Comparison of ENCODE assay signal across 8 cellular contexts in genomic region chr15:55267401-55268053, GRCh38. TPM values are rescaled to one million over a fixed set of nuclear protein-coding genes. Genes with fewer than 3 reads are reported as not detected.
A peak's percentile ranks its signal among the peaks of the same experiment; 100 is the strongest.
DNase-seq lines count a peak whose midpoint lies in the region; ATAC-seq and TF ChIP-seq lines count a peak whose summit lies in the region.

No MANE protein-coding gene starts in this region.

- no peaks in the 10 kb centered on the region for H3K9me3 ChIP-seq in neural progenitor cell (ENCODE audit: low read depth)

- H3K36me3 Mint-ChIP-seq in effector memory CD8-positive, alpha-beta T cell (ENCODE audit: insufficient read depth): peaks cover 22% of the 10 kb centered on the region
- H3K36me3 Mint-ChIP-seq in neural progenitor cell: no peaks in the 10 kb centered on the region

- no peaks in the 10 kb centered on the region for H3K4me1 ChIP-seq in neural progenitor cell

- peaks cover 69 to 91% of the 10 kb centered on the region in 2 donors for H3K4me1 Mint-ChIP-seq in effector memory CD8-positive, alpha-beta T cell (ENCODE audit: low read depth in 2 of 2)
- peaks cover 8% of the 10 kb centered on the region for H3K4me1 Mint-ChIP-seq in neural progenitor cell

- peak overlapping the region; percentile 93 for H3K27ac Mint-ChIP-seq in effector memory CD8-positive, alpha-beta T cell
- H3K27ac Mint-ChIP-seq in neural progenitor cell: no peak overlapping the region

- ATAC-seq in HG03460 (IDR thresholded peaks at IDR 0.05; ENCODE audit: unreplicated experiment): peak; percentile 97
- peak; percentile 86 to 91 for ATAC-seq in activated CD4-positive, CD25-positive, alpha-beta regulatory T cell treated with anti-CD3 and anti-CD28 coated beads, Interleukin-2, amount 50 U/mL, for 24 hours
- peak; percentile 88 for ATAC-seq in effector memory CD8-positive, alpha-beta T cell (replicated peaks)

- H4K20me1 ChIP-seq in neural progenitor cell (ENCODE audit: low read depth): no peaks in the 10 kb centered on the region

- no peaks in the 10 kb centered on the region for H3F3A ChIP-seq in neural progenitor cell (ENCODE audit: low read depth)

- H3K4me3 ChIP-seq in neural progenitor cell: no peak overlapping the region
- no peak overlapping the region for H3K4me3 ChIP-seq in H7 (ENCODE audit: insufficient read depth, low read depth, low read length)

- DNase-seq in NK-92 treated with Interleukin-12 subunit alpha and Interleukin-12 subunit beta, amount 100 ng/mL, for 24 hours (lab: John Stamatoyannopoulos, UW): peak; percentile 76
- DNase-seq in NK-92 (lab: John Stamatoyannopoulos, UW; ENCODE audit: unreplicated experiment): no peak
- DNase-seq in effector memory CD8-positive, alpha-beta T cell: peak; percentile 73 to 76 (median 73)
- peak; percentile 38 for DNase-seq in stimulated activated CD4-positive, alpha-beta T cell treated with anti-CD3 and anti-CD28 coated beads, Interleukin-12 subunit alpha, Interleukin-12 subunit beta, amount 100 ng/mL, for 4 hours
- no peak for DNase-seq in neural progenitor cell (ENCODE audit: low spot score)
- no peak for DNase-seq in H7

- no peak overlapping the region for H2AFZ ChIP-seq in neural progenitor cell (replicated peaks)

- H3K9ac ChIP-seq in neural progenitor cell: no peak overlapping the region

- no peak for TF ChIP-seq CTCF in neural progenitor cell (IDR thresholded peaks at IDR 0.05)

- peak overlapping the region; percentile 59 to 66 for H3K4me3 Mint-ChIP-seq in effector memory CD8-positive, alpha-beta T cell
- H3K4me3 Mint-ChIP-seq in neural progenitor cell: no peak overlapping the region

- no peaks in the 10 kb centered on the region for H3K9me3 Mint-ChIP-seq in effector memory CD8-positive, alpha-beta T cell
- H3K9me3 Mint-ChIP-seq in neural progenitor cell: no peaks in the 10 kb centered on the region

- no peak overlapping the region for H3K4me2 ChIP-seq in neural progenitor cell

- no peaks in the 10 kb centered on the region for H3K27me3 Mint-ChIP-seq in effector memory CD8-positive, alpha-beta T cell
- H3K27me3 Mint-ChIP-seq in neural progenitor cell (ENCODE audit: insufficient read depth, low read depth): no peaks in the 10 kb centered on the region

- H3K79me2 ChIP-seq in neural progenitor cell (ENCODE audit: low read depth): no peaks in the 10 kb centered on the region

- H3K27me3 ChIP-seq in neural progenitor cell: no peaks in the 10 kb centered on the region
- H3K27me3 ChIP-seq in H7 (ENCODE audit: control insufficient read depth, insufficient read depth, low read length): no peaks in the 10 kb centered on the region

- no peaks in the 10 kb centered on the region for H3K36me3 ChIP-seq in neural progenitor cell
- H3K36me3 ChIP-seq in H7 (replicated peaks; ENCODE audit: control insufficient read depth, insufficient read depth, low read length): no peaks in the 10 kb centered on the region

- H3K27ac ChIP-seq in neural progenitor cell: no peak overlapping the region

RNA-seq across cellular contexts. Expression of gene RAB27A, which starts 22.1 kb away (rescaled TPM):
- 2.3 and 3.6 TPM in 2 replicates for total RNA-seq in neural progenitor cell (ENCODE audit: low replicate concordance)
- total RNA-seq in H7 (2014; rRNA removed; shearing (Covaris generic)): 0.90 and 1.5 TPM in 2 replicates

RNA-seq across cellular contexts. Expression of gene PIGBOS1, which starts 51.4 kb away (rescaled TPM):
- total RNA-seq in neural progenitor cell (ENCODE audit: low replicate concordance): 12.3 and 25.0 TPM in 2 replicates
- total RNA-seq in H7 (2014; rRNA removed; shearing (Covaris generic)): 18.8 and 20.1 TPM in 2 replicates

RNA-seq across cellular contexts. Expression of gene PIGB, which starts 51.5 kb away (rescaled TPM):
- 15.6 and 18.7 TPM in 2 replicates for total RNA-seq in neural progenitor cell (ENCODE audit: low replicate concordance)
- 7.1 and 10.1 TPM in 2 replicates for total RNA-seq in H7 (2014; rRNA removed; shearing (Covaris generic))

Comparison
In these comparisons a context has a peak if more than half of its experiments do, and no peak if none do; other contexts are left out.
1. DNase-seq: peak in NK-92 treated with Interleukin-12 subunit alpha and Interleukin-12 subunit beta, amount 100 ng/mL, for 24 hours (single experiment), effector memory CD8-positive, alpha-beta T cell (3 of 3) and stimulated activated CD4-positive, alpha-beta T cell treated with anti-CD3 and anti-CD28 coated beads, Interleukin-12 subunit alpha, Interleukin-12 subunit beta, amount 100 ng/mL, for 4 hours (single experiment); none in NK-92 (single experiment), neural progenitor cell (single experiment) and H7 (single experiment).
2. Peak in every context shown above with its lines, with median percentiles within 50 percentile points of each other: ATAC-seq.